8 cellular contexts compared by ENCODE assay signal in the genomic region with DNA sequence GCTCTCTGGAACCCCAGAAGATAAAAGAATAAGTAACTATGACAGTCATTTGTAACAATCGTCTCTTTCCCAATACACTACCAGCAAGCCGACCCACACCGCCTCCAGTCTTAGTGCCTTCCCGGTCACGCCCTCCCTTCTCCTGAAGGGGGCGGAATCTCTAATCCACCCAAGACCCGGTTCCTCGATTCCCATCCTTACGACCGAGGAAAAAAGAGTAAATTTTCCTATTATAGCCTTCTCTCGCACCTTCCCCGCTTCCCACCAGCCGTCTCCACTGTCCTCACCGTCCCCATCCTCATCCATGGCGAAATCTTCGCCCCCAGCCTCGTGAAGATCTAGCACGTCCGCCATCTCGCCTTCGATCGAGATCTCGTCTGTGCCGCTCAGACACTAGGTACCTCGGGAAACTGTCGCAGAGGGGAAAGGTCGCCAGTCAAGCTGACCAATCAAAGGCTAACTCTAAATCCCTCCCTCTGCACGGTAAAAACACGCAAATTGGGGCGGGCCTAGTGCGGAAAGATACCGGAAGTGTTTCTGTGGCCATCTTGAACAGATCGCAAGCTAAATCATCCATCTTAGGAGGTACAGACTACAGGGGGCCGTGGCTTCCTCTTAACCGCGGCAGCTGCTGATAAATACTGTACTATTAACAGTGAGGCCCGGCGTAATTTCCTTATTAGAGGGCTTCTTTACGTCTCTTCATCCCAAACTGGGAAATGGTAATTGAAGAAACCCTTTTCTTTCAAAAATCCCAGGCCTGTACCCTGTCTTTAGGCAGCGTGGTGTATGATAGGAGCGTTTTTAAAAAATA.
DNase-seq lines count a peak whose midpoint lies in the region; ATAC-seq and TF ChIP-seq lines count a peak whose summit lies in the region.

A gene (minus strand): TSS at position 412 of the 814 bp plus-strand sequence. CDS start 58 bp downstream, at position 354.

- H3K4me1 ChIP-seq in OCI-LY3 (ENCODE audit: low read length) = peaks cover 27% of the 10 kb centered on the region

- H2AFZ ChIP-seq in OCI-LY3 (ENCODE audit: low read depth, low read length) = no peak within 1 kb of the TSS

- H3K4me2 ChIP-seq in OCI-LY3 (ENCODE audit: low read length) = peak within 1 kb of the TSS; percentile 92

- peaks cover 17% of the 10 kb centered on the region for H3K79me2 ChIP-seq in OCI-LY3 (ENCODE audit: low read length)

- H3K27ac ChIP-seq in OCI-LY3 (ENCODE audit: low read length) = peak within 1 kb of the TSS; percentile 88

- peaks cover 22% of the 10 kb centered on the region for H3K36me3 ChIP-seq in OCI-LY3 (replicated peaks; ENCODE audit: low read depth, low read length)

- ATAC-seq in GM21526 (IDR thresholded peaks at IDR 0.05; ENCODE audit: low FRiP score, unreplicated experiment) = peak; percentile 90

- peak; percentile 62 for TF ChIP-seq CTCF in OCI-LY3 (IDR thresholded peaks at IDR 0.05; ENCODE audit: low read depth, low read length)

- peak; percentile 99 for DNase-seq in DMS153 (lab: John Stamatoyannopoulos, UW)
- DNase-seq in HuH-7.5 (ENCODE audit: low spot score) = peak; percentile 68
- DNase-seq in activated CD8-positive, alpha-beta memory T cell treated with anti-CD3 and anti-CD28 coated beads, Interleukin-2, amount 50 U/mL, for 48 hours = peak; percentile 90
- peak; percentile 74 for DNase-seq in epidermal melanocyte (ENCODE audit: insufficient read length, low spot score)
- DNase-seq in middle frontal gyrus (ENCODE audit: extremely low spot score, low spot score) = peak; percentile 94
- peak; percentile 78 to 87 for DNase-seq in stimulated activated CD8-positive, alpha-beta memory T cell treated with anti-CD3 and anti-CD28 coated beads, Interleukin-2, amount 100 ng/mL, for 48 hours (ENCODE audit: low read depth in 2 of 2)

- peak within 1 kb of the TSS; percentile 98 for H3K9ac ChIP-seq in OCI-LY3 (ENCODE audit: low read length)

- H3K9me3 ChIP-seq in OCI-LY3 (ENCODE audit: insufficient read depth, low read length) = no peaks in the 10 kb centered on the region

- H4K20me1 ChIP-seq in OCI-LY3 (ENCODE audit: insufficient read depth, low read length) = no peaks in the 10 kb centered on the region

- H3K27me3 ChIP-seq in OCI-LY3 (ENCODE audit: low read depth, low read length) = no peaks in the 10 kb centered on the region

- H3K4me3 ChIP-seq in OCI-LY3 (ENCODE audit: low read length) = peak within 1 kb of the TSS; percentile 90

Comparison
In these comparisons a context has a peak if more than half of its experiments do, and no peak if none do; other contexts are left out.
1. Peak in every context shown above with its lines: DNase-seq, ATAC-seq, H3K4me3 ChIP-seq and H3K27ac ChIP-seq.